1 cellular context compared by ENCODE assay signal in the genomic region with DNA sequence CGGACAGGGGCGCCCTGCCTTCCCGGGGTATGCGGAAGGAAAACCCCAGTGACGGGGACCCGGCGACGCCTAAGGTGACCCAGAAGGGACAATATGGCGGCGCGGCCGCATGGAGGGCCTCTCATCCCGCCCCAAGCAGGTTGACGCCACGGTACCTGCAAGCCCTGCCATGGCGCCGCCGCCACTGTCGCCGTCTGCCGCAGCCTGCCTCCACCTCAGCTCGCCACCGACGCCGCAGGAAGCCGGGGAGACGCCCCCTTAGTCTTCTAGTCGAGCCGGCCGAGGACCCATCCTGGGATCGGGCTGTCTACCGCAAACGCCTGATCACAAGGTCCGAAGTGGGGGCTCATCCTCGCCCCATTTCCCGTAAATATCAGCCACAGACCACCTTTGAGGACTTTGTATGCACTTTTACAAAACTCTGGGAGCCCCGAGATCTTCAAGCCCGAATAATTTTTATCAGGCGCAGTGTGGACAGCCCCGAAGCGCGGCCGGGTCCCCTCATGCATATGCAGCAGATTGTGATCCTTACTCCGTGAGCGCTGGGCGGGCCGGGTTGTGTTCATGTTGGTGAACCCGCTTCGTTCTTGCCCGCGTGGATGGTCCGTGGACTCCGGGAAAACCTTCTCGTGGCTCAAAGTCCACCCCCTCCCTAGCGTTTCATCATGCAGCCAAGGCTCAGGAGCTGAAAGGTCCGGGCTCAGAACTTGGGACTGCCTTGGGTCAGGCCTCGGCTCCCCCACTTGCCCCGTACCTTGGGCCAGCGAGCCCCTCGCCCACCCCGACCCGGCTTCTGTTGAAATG.
A peak's percentile ranks its signal among the peaks of the same experiment; 100 is the strongest.
TF ChIP-seq lines count a peak whose summit lies in the region.

A gene with protein sequence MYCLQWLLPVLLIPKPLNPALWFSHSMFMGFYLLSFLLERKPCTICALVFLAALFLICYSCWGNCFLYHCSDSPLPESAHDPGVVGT (minus strand): TSS at position 239 of the 804 bp plus-strand sequence. CDS start 8,702 bp downstream, outside the sequence.

TF ChIP-seq in HepG2, 621 proteins besides CTCF, POLR2A, EP300 and RAD21 (continued from another document and continues in another):
- TF ChIP-seq ATRX (CRISPR knock-in tag; IDR thresholded peaks at IDR 0.05; ENCODE audit: borderline replicate concordance) = no peak
- TF ChIP-seq ATF1 (CRISPR knock-in tag; IDR thresholded peaks at IDR 0.05) = no peak; the same call in 1 of the 2 replicates
- TF ChIP-seq ZNF607 (CRISPR knock-in tag; IDR thresholded peaks at IDR 0.05; ENCODE audit: borderline replicate concordance) = peak; percentile 59; the same call in 1 of the 2 replicates
- TF ChIP-seq NFKBIZ (CRISPR knock-in tag; IDR thresholded peaks at IDR 0.05) = peak; percentile 67; the same call in 1 of the 2 replicates
- TF ChIP-seq ZNF547 (CRISPR knock-in tag; IDR thresholded peaks at IDR 0.05) = peak; percentile 32
- peak; percentile 94 for TF ChIP-seq ZNF280D (CRISPR knock-in tag; IDR thresholded peaks at IDR 0.05)
- TF ChIP-seq ZXDC (CRISPR knock-in tag; IDR thresholded peaks at IDR 0.05) = peak; percentile 68; the same call in 1 of the 2 replicates
- peak; percentile 80 for TF ChIP-seq HOXA9 (CRISPR knock-in tag; IDR thresholded peaks at IDR 0.05; ENCODE audit: borderline replicate concordance)
- peak; percentile 86; the same call in 1 of the 2 replicates for TF ChIP-seq ZNF558 (CRISPR knock-in tag; IDR thresholded peaks at IDR 0.05; ENCODE audit: borderline replicate concordance)
- TF ChIP-seq TOPORS (CRISPR knock-in tag; IDR thresholded peaks at IDR 0.05) = peak; percentile 89
- TF ChIP-seq ZNF550 (CRISPR knock-in tag; IDR thresholded peaks at IDR 0.05; ENCODE audit: borderline replicate concordance) = no peak
- TF ChIP-seq ZSCAN29 (CRISPR knock-in tag; conservative IDR thresholded peaks at IDR 0.05) = peak; percentile 99
- TF ChIP-seq HNRNPL (IDR thresholded peaks at IDR 0.05; ENCODE audit: low read depth, low read length) = peak; percentile 66; the same call in 1 of the 2 replicates
- TF ChIP-seq SNAPC5 (CRISPR knock-in tag; IDR thresholded peaks at IDR 0.05; ENCODE audit: borderline replicate concordance) = peak; percentile 85
- TF ChIP-seq STAG1 (CRISPR knock-in tag; IDR thresholded peaks at IDR 0.05) = peak; percentile 26; the same call in 1 of the 2 replicates
- no peak for TF ChIP-seq ZNF367 (CRISPR knock-in tag; IDR thresholded peaks at IDR 0.05; ENCODE audit: borderline replicate concordance)
- TF ChIP-seq PAX8 (CRISPR knock-in tag; IDR thresholded peaks at IDR 0.05; ENCODE audit: borderline replicate concordance) = peak; percentile 33; the same call in 1 of the 2 replicates
- peak; percentile 79; the same call in 1 of the 2 replicates for TF ChIP-seq STAT6 (CRISPR knock-in tag; IDR thresholded peaks at IDR 0.05; ENCODE audit: borderline replicate concordance)
- TF ChIP-seq, protein P1, sequence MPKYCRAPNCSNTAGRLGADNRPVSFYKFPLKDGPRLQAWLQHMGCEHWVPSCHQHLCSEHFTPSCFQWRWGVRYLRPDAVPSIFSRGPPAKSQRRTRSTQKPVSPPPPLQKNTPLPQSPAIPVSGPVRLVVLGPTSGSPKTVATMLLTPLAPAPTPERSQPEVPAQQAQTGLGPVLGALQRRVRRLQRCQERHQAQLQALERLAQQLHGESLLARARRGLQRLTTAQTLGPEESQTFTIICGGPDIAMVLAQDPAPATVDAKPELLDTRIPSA (CRISPR knock-in tag; IDR thresholded peaks at IDR 0.05; ENCODE audit: borderline replicate concordance) = peak; percentile 13; the same call in 1 of the 2 replicates
- 0 out of 2 replicates have a peak, but pooled peaks have one; percentile 37 for TF ChIP-seq ZBTB10 (CRISPR knock-in tag; IDR thresholded peaks at IDR 0.05; ENCODE audit: borderline replicate concordance)
- peak; percentile 92 for TF ChIP-seq SIN3A (IDR thresholded peaks at IDR 0.05; ENCODE audit: borderline replicate concordance, low read depth, low read length)
- TF ChIP-seq HDAC1 (CRISPR knock-in tag; IDR thresholded peaks at IDR 0.05) = peak; percentile 98
- TF ChIP-seq XBP1 (CRISPR knock-in tag; IDR thresholded peaks at IDR 0.05) = 0 out of 2 replicates have a peak, but pooled peaks have one; percentile 53
- TF ChIP-seq PLSCR1 (CRISPR knock-in tag; IDR thresholded peaks at IDR 0.05; ENCODE audit: borderline replicate concordance) = peak; percentile 85; the same call in 1 of the 2 replicates
- TF ChIP-seq TCF12 (IDR thresholded peaks at IDR 0.05) = no peak
- peak; percentile 96 for TF ChIP-seq TCF12 (CRISPR knock-in tag; IDR thresholded peaks at IDR 0.05)
- TF ChIP-seq BORCS8-MEF2B (CRISPR knock-in tag; IDR thresholded peaks at IDR 0.05) = peak; percentile 95
- TF ChIP-seq ELF3 (CRISPR knock-in tag; IDR thresholded peaks at IDR 0.05) = peak; percentile 27; the same call in 1 of the 2 replicates
- peak; percentile 88; the same call in 1 of the 2 replicates for TF ChIP-seq NAIF1 (CRISPR knock-in tag; IDR thresholded peaks at IDR 0.05; ENCODE audit: borderline replicate concordance)
- no peak for TF ChIP-seq PHB2 (IDR thresholded peaks at IDR 0.05; ENCODE audit: partially characterized antibody)
- peak; percentile 78 for TF ChIP-seq NR2C2 (CRISPR knock-in tag; IDR thresholded peaks at IDR 0.05; ENCODE audit: borderline replicate concordance)
- TF ChIP-seq SOX5 (CRISPR knock-in tag; IDR thresholded peaks at IDR 0.05; ENCODE audit: borderline replicate concordance) = peak; percentile 45; the same call in 1 of the 2 replicates
- TF ChIP-seq, protein P2, sequence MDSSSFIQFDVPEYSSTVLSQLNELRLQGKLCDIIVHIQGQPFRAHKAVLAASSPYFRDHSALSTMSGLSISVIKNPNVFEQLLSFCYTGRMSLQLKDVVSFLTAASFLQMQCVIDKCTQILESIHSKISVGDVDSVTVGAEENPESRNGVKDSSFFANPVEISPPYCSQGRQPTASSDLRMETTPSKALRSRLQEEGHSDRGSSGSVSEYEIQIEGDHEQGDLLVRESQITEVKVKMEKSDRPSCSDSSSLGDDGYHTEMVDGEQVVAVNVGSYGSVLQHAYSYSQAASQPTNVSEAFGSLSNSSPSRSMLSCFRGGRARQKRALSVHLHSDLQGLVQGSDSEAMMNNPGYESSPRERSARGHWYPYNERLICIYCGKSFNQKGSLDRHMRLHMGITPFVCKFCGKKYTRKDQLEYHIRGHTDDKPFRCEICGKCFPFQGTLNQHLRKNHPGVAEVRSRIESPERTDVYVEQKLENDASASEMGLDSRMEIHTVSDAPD (CRISPR knock-in tag; IDR thresholded peaks at IDR 0.05) = peak; percentile 79; the same call in 1 of the 2 replicates
- TF ChIP-seq, protein P3, sequence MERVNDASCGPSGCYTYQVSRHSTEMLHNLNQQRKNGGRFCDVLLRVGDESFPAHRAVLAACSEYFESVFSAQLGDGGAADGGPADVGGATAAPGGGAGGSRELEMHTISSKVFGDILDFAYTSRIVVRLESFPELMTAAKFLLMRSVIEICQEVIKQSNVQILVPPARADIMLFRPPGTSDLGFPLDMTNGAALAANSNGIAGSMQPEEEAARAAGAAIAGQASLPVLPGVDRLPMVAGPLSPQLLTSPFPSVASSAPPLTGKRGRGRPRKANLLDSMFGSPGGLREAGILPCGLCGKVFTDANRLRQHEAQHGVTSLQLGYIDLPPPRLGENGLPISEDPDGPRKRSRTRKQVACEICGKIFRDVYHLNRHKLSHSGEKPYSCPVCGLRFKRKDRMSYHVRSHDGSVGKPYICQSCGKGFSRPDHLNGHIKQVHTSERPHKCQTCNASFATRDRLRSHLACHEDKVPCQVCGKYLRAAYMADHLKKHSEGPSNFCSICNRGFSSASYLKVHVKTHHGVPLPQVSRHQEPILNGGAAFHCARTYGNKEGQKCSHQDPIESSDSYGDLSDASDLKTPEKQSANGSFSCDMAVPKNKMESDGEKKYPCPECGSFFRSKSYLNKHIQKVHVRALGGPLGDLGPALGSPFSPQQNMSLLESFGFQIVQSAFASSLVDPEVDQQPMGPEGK (CRISPR knock-in tag; IDR thresholded peaks at IDR 0.05) = peak; percentile 50; the same call in 1 of the 2 replicates
- no peak for TF ChIP-seq HHEX (CRISPR knock-in tag; IDR thresholded peaks at IDR 0.05)
